Comparison of ENCODE assay signal across 18 cellular contexts in the genomic region with DNA sequence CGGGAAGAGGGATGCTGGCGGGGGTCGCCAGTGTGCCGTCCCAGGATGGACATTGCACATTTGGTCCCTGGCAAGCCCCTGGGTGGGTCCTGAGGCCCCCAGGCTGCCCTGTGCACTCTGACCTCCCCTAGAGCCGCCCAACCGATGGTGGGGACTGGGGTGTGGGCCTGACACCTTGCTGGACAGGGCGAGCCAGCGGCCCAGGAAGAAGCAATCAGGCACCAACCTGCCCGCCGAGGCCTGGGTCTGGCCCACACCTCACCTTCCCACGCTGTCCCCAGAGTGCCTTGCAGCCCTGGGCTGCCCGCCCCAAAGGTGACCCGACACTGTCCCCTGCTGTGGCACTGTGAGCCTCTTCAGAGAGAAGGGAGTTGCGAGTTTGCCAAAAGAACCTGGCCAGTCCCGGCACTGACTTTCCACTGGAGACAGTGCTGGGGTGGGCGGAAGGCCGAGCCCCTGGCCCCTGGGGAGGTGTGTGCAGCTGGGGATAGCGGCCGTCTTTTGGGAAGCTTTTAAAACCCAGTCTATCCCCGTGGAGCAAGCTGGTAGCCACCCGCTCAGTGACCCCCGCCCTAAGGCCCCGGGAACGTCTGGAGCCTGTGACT. TPM values are rescaled to one million over a fixed set of nuclear protein-coding genes. Genes with fewer than 3 reads are reported as not detected.
DNase-seq lines count a peak whose midpoint lies in the region; ATAC-seq and TF ChIP-seq lines count a peak whose summit lies in the region.
"Had no signal": no experiment of that assay in that cellular context is flagged by ENCODE, and none has a peak within 500 bp of the region (broad histone marks: within the 10 kb centered on the region; RNA-seq: fewer than 3 reads in every experiment).

No MANE protein-coding gene starts in this region.

- H3K4me1 ChIP-seq in neural progenitor cell: peaks cover 31% of the 10 kb centered on the region
- H3K4me1 ChIP-seq: BE2C had no signal

- H2AFZ ChIP-seq in neural progenitor cell (replicated peaks): no peak overlapping the region

- TF ChIP-seq CTCF in GM10266 (IDR thresholded peaks at IDR 0.05; ENCODE audit: control insufficient read depth, insufficient read depth, low read depth, missing control alignments): no peak
- no peak for TF ChIP-seq CTCF in neural progenitor cell (IDR thresholded peaks at IDR 0.05)

- no peaks in the 10 kb centered on the region for H3K36me3 Mint-ChIP-seq in neural progenitor cell

- H3K4me3 Mint-ChIP-seq in neural progenitor cell: no peak overlapping the region

- H4K20me1 ChIP-seq in neural progenitor cell (ENCODE audit: low read depth): no peaks in the 10 kb centered on the region

- H3K36me3 ChIP-seq in neural progenitor cell: no peaks in the 10 kb centered on the region
- H3K36me3 ChIP-seq: BE2C, colonic mucosa had no signal

- no peaks in the 10 kb centered on the region for H3K27me3 Mint-ChIP-seq in neural progenitor cell (ENCODE audit: insufficient read depth, low read depth)

- DNase-seq in AG08396 (ENCODE audit: low spot score) (peak; percentile 8), GM10266 (ENCODE audit: extremely low spot score) (peak; percentile 22), ecto neural progenitor cell (ENCODE audit: low spot score) (peak; percentile 69), neural progenitor cell (ENCODE audit: low spot score) (peak; percentile 2), UCSD-AML1 (lab: John Stamatoyannopoulos, UW; ENCODE audit: unreplicated experiment) (no peak), NCI-H82 (lab: John Stamatoyannopoulos, UW) (no peak), ACHN (no peak)
- DNase-seq: colonic mucosa; DMS53; NCI-H69; stimulated activated CD4-positive, alpha-beta T cell treated with anti-CD3 and anti-CD28 coated beads, Interleukin-15, amount 100 ng/mL, for 24 hours; SW 1271 had no signal

- H3K9me3 ChIP-seq in neural progenitor cell (ENCODE audit: low read depth): no peaks in the 10 kb centered on the region
- H3K9me3 ChIP-seq: BE2C, colonic mucosa, psoas muscle had no signal

- H3K4me1 Mint-ChIP-seq in neural progenitor cell: peaks cover 21% of the 10 kb centered on the region

- in situ Hi-C loops in ACHN (cut with HindIII; ENCODE audit: low pct_ligation_motif_present, low pct_unique_long_range_greater_than_20kb, low sequenced_read_pairs): no loop called here

- H3K4me3 ChIP-seq in neural progenitor cell: no peak overlapping the region
- H3K4me3 ChIP-seq: colonic mucosa, psoas muscle had no signal

- H3K27ac Mint-ChIP-seq in neural progenitor cell: no peak overlapping the region

- peaks cover 26% of the 10 kb centered on the region for H3F3A ChIP-seq in neural progenitor cell (ENCODE audit: low read depth)

- ATAC-seq in HG03039 (IDR thresholded peaks at IDR 0.05; ENCODE audit: unreplicated experiment): no peak
- ATAC-seq: esophagus mucosa, left lobe of liver, Panc1, psoas muscle had no signal

- no peaks in the 10 kb centered on the region for H3K79me2 ChIP-seq in neural progenitor cell (ENCODE audit: low read depth)

- peak overlapping the region; percentile 45 for H3K4me2 ChIP-seq in neural progenitor cell

- H3K9me3 Mint-ChIP-seq in neural progenitor cell: no peaks in the 10 kb centered on the region

- H3K27me3 ChIP-seq in neural progenitor cell: no peaks in the 10 kb centered on the region
- H3K27me3 ChIP-seq: BE2C had no signal

- H3K27ac ChIP-seq in neural progenitor cell: no peak overlapping the region
- H3K27ac ChIP-seq: colonic mucosa, psoas muscle had no signal

- H3K9ac ChIP-seq in neural progenitor cell: no peak overlapping the region

RNA-seq across cellular contexts. Expression of a gene that starts 12.0 kb away (rescaled TPM):
- total RNA-seq in neural progenitor cell (ENCODE audit: low replicate concordance): 20.7 and 25.2 TPM in 2 replicates

RNA-seq across cellular contexts. Expression of a gene that starts 36.5 kb away (rescaled TPM):
- 0.39 and 2.8 TPM in 2 replicates for total RNA-seq in neural progenitor cell (ENCODE audit: low replicate concordance)

RNA-seq across cellular contexts. Expression of a gene that starts 58.9 kb away (rescaled TPM):
- 35.2 and 76.1 TPM in 2 replicates for total RNA-seq in neural progenitor cell (ENCODE audit: low replicate concordance)

Comparison
In these comparisons a context has a peak if more than half of its experiments do, and no peak if none do; other contexts are left out.
1. DNase-seq: peak in AG08396 (single experiment), GM10266 (single experiment), ecto neural progenitor cell (single experiment) and neural progenitor cell (single experiment); none in UCSD-AML1 (single experiment), NCI-H82 (single experiment) and ACHN (single experiment).